22 cellular contexts compared by ENCODE assay signal in genomic region chr1:30485072-30485471, GRCh38.
"Had no signal": no experiment of that assay in that cellular context is flagged by ENCODE, and none has a peak within 500 bp of the region (broad histone marks: within the 10 kb centered on the region; RNA-seq: fewer than 3 reads in every experiment).

No MANE protein-coding gene starts in this region.

- H3K9ac ChIP-seq: KMS-11 had no signal

- DNase-seq: IMR-90, Kasumi-1, MM.1S, NCI-H1092 treated with DMSO at 0.1 percent for 48 hours, NCI-H1436, NCI-H187, NCI-H2029, NCI-H2081 treated with DMSO at 0.1 percent for 48 hours, NCI-H2171, NCI-H226, NCI-H446, NCI-H510A, NCI-H524 treated with DMSO at 0.1 percent for 48 hours, NCI-H69, NCI-H774, Right ventricle myocardium superior, RPMI8226, SIG-M5 had no signal

- H3K36me3 ChIP-seq: SJSA1 had no signal

- FAIRE-seq: RCC 7860 had no signal

- H3K27ac ChIP-seq: KMS-11, SJSA1, SK-N-MC had no signal

- H3K4me2 ChIP-seq: KMS-11 had no signal

- H3K4me1 ChIP-seq: SJSA1 had no signal

- H3K4me3 ChIP-seq: SJSA1, SK-N-MC had no signal

- H3K27me3 ChIP-seq: SJSA1 had no signal
